19 cellular contexts compared by ENCODE assay signal in genomic region chr2:138699421-138699820, GRCh38.
DNase-seq lines count a peak whose midpoint lies in the region; ATAC-seq and TF ChIP-seq lines count a peak whose summit lies in the region.
"Had no signal": no experiment of that assay in that cellular context is flagged by ENCODE, and none has a peak within 500 bp of the region (broad histone marks: within the 10 kb centered on the region; RNA-seq: fewer than 3 reads in every experiment).

No MANE protein-coding gene starts in this region.

- H3K4me2 ChIP-seq in H9 (ENCODE audit: insufficient read depth, insufficient read length, low read length) (no peak overlapping the region), neural progenitor cell (no peak overlapping the region)

- H2AFZ ChIP-seq in H9 (ENCODE audit: low read length) = no peak overlapping the region
- peak overlapping the region; percentile 36 for H2AFZ ChIP-seq in neural progenitor cell (replicated peaks)

- H3K4me3 ChIP-seq in neural progenitor cell = no peak overlapping the region

- H3K79me1 ChIP-seq in H9 (ENCODE audit: insufficient read depth, low read depth, low read length, poor library complexity, severe bottlenecking) = no peaks in the 10 kb centered on the region

- TF ChIP-seq CTCF in H9 (conservative IDR thresholded peaks at IDR 0.05) = no peak
- no peak for TF ChIP-seq CTCF in neural progenitor cell (IDR thresholded peaks at IDR 0.05)

- H4K20me1 ChIP-seq in H9 (ENCODE audit: control insufficient read depth, insufficient read depth, insufficient read length) = no peaks in the 10 kb centered on the region
- no peaks in the 10 kb centered on the region for H4K20me1 ChIP-seq in neural progenitor cell (ENCODE audit: low read depth)

- H2BK5ac ChIP-seq in H9 (ENCODE audit: insufficient read length, low read length) = no peak overlapping the region

- H3K27me3 Mint-ChIP-seq in H9 (ENCODE audit: low read depth) = no peaks in the 10 kb centered on the region
- no peaks in the 10 kb centered on the region for H3K27me3 Mint-ChIP-seq in neural progenitor cell (ENCODE audit: insufficient read depth, low read depth)

- no peak overlapping the region for H3K23ac ChIP-seq in H9 (ENCODE audit: insufficient read length, low read depth, low read length)

- H3K27me3 ChIP-seq in H9 (ENCODE audit: insufficient read depth, low read length) = no peaks in the 10 kb centered on the region
- no peaks in the 10 kb centered on the region for H3K27me3 ChIP-seq in neural progenitor cell
- H3K27me3 ChIP-seq: BE2C had no signal

- H2BK20ac ChIP-seq in H9 (ENCODE audit: low read depth, low read length, poor library complexity, severe bottlenecking) = no peak overlapping the region

- no peak overlapping the region for H4K5ac ChIP-seq in H9 (ENCODE audit: insufficient read length, low read depth, low read length)

- H3K56ac ChIP-seq in H9 (ENCODE audit: insufficient read length, low read depth, low read length) = no peak overlapping the region

- H3K23me2 ChIP-seq in H9 (ENCODE audit: insufficient read length, low read depth, low read length, poor library complexity, severe bottlenecking) = no peaks in the 10 kb centered on the region

- WGBS in H9 (ENCODE audit: extremely low coverage, insufficient read length, low lambda C conversion rate) = no CpG with 5 or more reads among the region's 8 CpGs

- H2BK12ac ChIP-seq in H9 (ENCODE audit: insufficient read length, low read depth, low read length) = no peak overlapping the region

- peaks cover 14 to 16% of the 10 kb centered on the region in 2 experiments for H3K4me1 Mint-ChIP-seq in H9
- H3K4me1 Mint-ChIP-seq in neural progenitor cell = peaks cover 5% of the 10 kb centered on the region

- no peak overlapping the region for H3T11ph ChIP-seq in H9 (ENCODE audit: low read length)

- H2BK120ac ChIP-seq in H9 (ENCODE audit: low read depth, low read length, poor library complexity, severe bottlenecking) = no peak overlapping the region

- DNase-seq in H9 (peak; percentile 68), UCSD-AML1 (lab: John Stamatoyannopoulos, UW; ENCODE audit: unreplicated experiment) (peak; percentile 8), iPS DF 19.7 (ENCODE audit: low read depth, low spot score) (peak; percentile 35), neural progenitor cell (ENCODE audit: low spot score) (no peak)
- DNase-seq: BE2C, DMS53, GF-D8, KBM-7, MM.1S, NCI-H1048, NCI-H1417 treated with DMSO at 0.1 percent for 48 hours, NCI-H187, NCI-H446, NCI-H526, PC-3, SHP77 had no signal

- no peak overlapping the region for H3K18ac ChIP-seq in H9 (ENCODE audit: insufficient read length, low read depth, low read length)

- H3K14ac ChIP-seq in H9 (ENCODE audit: insufficient read depth, low read length) = no peak overlapping the region

- no peak overlapping the region for H4K8ac ChIP-seq in H9 (replicated peaks; ENCODE audit: insufficient read length, low read depth, low read length)

- H3K9me3 Mint-ChIP-seq in H9 (no peaks in the 10 kb centered on the region), neural progenitor cell (no peaks in the 10 kb centered on the region)

- no peak overlapping the region for H4K91ac ChIP-seq in H9 (ENCODE audit: insufficient read length, low read depth, low read length)

- H3K4me3 Mint-ChIP-seq in H9 (no peak overlapping the region), neural progenitor cell (no peak overlapping the region)

- H3K9ac ChIP-seq in H9 (ENCODE audit: extremely low read depth, insufficient read length, low read length) = no peak overlapping the region
- no peak overlapping the region for H3K9ac ChIP-seq in neural progenitor cell

- H3K79me2 ChIP-seq in H9 (ENCODE audit: insufficient read depth, low read length) (no peaks in the 10 kb centered on the region), neural progenitor cell (ENCODE audit: low read depth) (no peaks in the 10 kb centered on the region)

- no peak overlapping the region for H2AK5ac ChIP-seq in H9 (ENCODE audit: insufficient read length, low read length)

- H3F3A ChIP-seq in neural progenitor cell (ENCODE audit: low read depth) = no peaks in the 10 kb centered on the region

- no peak overlapping the region for H2BK15ac ChIP-seq in H9 (ENCODE audit: low read depth, low read length)

- H3K4me1 ChIP-seq in H9 (ENCODE audit: insufficient read depth, low read length) (no peaks in the 10 kb centered on the region), neural progenitor cell (no peaks in the 10 kb centered on the region)
- H3K4me1 ChIP-seq: BE2C had no signal

- H3K36me3 Mint-ChIP-seq in H9 (ENCODE audit: insufficient read depth in 1 of 3, low read depth in 3 of 3) = no peaks in the 10 kb centered on the region
- H3K36me3 Mint-ChIP-seq in neural progenitor cell = no peaks in the 10 kb centered on the region

- H3K27ac Mint-ChIP-seq in H9 (peak overlapping the region in 2 of 3 experiments; percentile 86 to 95; a peak in 4 of 7 replicates), neural progenitor cell (no peak overlapping the region)

- H3K27ac ChIP-seq in H9 (ENCODE audit: insufficient read length, low read depth, low read length) = no peak overlapping the region
- H3K27ac ChIP-seq in neural progenitor cell = no peak overlapping the region

- no peaks in the 10 kb centered on the region for H3K36me3 ChIP-seq in neural progenitor cell
- H3K36me3 ChIP-seq: BE2C had no signal

- ATAC-seq in GM19328 (IDR thresholded peaks at IDR 0.05; ENCODE audit: unreplicated experiment) (no peak), HG02938 (IDR thresholded peaks at IDR 0.05; ENCODE audit: unreplicated experiment) (no peak), GM19324 (IDR thresholded peaks at IDR 0.05; ENCODE audit: low FRiP score, unreplicated experiment) (no peak)
- ATAC-seq: PC-3 had no signal

- no peaks in the 10 kb centered on the region for H3K9me3 ChIP-seq in H9 (ENCODE audit: control insufficient read depth, low read depth, low read length)
- no peaks in the 10 kb centered on the region for H3K9me3 ChIP-seq in neural progenitor cell (ENCODE audit: low read depth)
- H3K9me3 ChIP-seq: BE2C had no signal

- no peak overlapping the region for H3K4ac ChIP-seq in H9 (ENCODE audit: low read depth, low read length)
